In genomic region chr10:80324086-80324485, GRCh38 we compare ENCODE assay signal across 14 cellular contexts. TPM values are rescaled to one million over a fixed set of nuclear protein-coding genes. Genes with fewer than 3 reads are reported as not detected.
DNase-seq lines count a peak whose midpoint lies in the region; ATAC-seq, FAIRE-seq and TF ChIP-seq lines count a peak whose summit lies in the region.
"Had no signal": no experiment of that assay in that cellular context is flagged by ENCODE, and none has a peak within 500 bp of the region (broad histone marks: within the 10 kb centered on the region; RNA-seq: fewer than 3 reads in every experiment).

No MANE protein-coding gene starts in this region.

- BruUV-seq in IMR-90 (replicated peaks; lab: Mats Ljungman, UMichigan) = no TSS peak

- H4K8ac ChIP-seq in IMR-90 (ENCODE audit: low read depth in 2 of 2, low read length in 2 of 2) = no peak overlapping the region

- H3K23ac ChIP-seq in IMR-90 (ENCODE audit: low read depth, low read length) = no peak overlapping the region

- no peaks in the 10 kb centered on the region for H3K27me3 Mint-ChIP-seq in astrocyte (ENCODE audit: low read depth, unreplicated experiment)

- H3K79me2 ChIP-seq in astrocyte (ENCODE audit: insufficient read depth, low read length) = no peaks in the 10 kb centered on the region

- H3K9me3 ChIP-seq in IMR-90 (ENCODE audit: control insufficient read depth, insufficient read depth, low read length) = no peaks in the 10 kb centered on the region
- no peaks in the 10 kb centered on the region for H3K9me3 ChIP-seq in astrocyte (ENCODE audit: insufficient read depth, low read depth, low read length)
- no peaks in the 10 kb centered on the region for H3K9me3 ChIP-seq in tibial nerve

- no peak for ATAC-seq in IMR-90 (ENCODE audit: low read depth)
- no peak for ATAC-seq in GM21723 (IDR thresholded peaks at IDR 0.05; ENCODE audit: unreplicated experiment)
- ATAC-seq: activated T-helper 17 cell treated with anti-CD3 and anti-CD28 coated beads, Interleukin-2, amount 50 U/mL, for 72 hours; Right ventricle myocardium inferior had no signal

- no peaks in the 10 kb centered on the region for H3K4me1 ChIP-seq in IMR-90 (ENCODE audit: control insufficient read depth, insufficient read depth, low read length)
- H3K4me1 ChIP-seq in astrocyte (ENCODE audit: insufficient read depth, low read length) = no peaks in the 10 kb centered on the region
- H3K4me1 ChIP-seq in tibial nerve = no peaks in the 10 kb centered on the region

- peak overlapping the region; percentile 89 for H3K27ac Mint-ChIP-seq in astrocyte (ENCODE audit: unreplicated experiment)
- H3K27ac Mint-ChIP-seq: activated T-helper 17 cell treated with anti-CD3 and anti-CD28 coated beads, Interleukin-2, amount 50 U/mL, for 72 hours; neural progenitor cell had no signal

- no peak overlapping the region for H3K56ac ChIP-seq in IMR-90 (ENCODE audit: extremely low read depth, insufficient read depth, low read length)

- no peak overlapping the region for H3K4me3 Mint-ChIP-seq in astrocyte (ENCODE audit: unreplicated experiment)
- H3K4me3 Mint-ChIP-seq: activated T-helper 17 cell treated with anti-CD3 and anti-CD28 coated beads, Interleukin-2, amount 50 U/mL, for 72 hours; neural progenitor cell had no signal

- intact Hi-C loops in IMR-90 (cut with micrococcal nuclease) = no loop called here

- H3K27me3 ChIP-seq in IMR-90 (ENCODE audit: control insufficient read depth, insufficient read depth, low read length) (no peaks in the 10 kb centered on the region), astrocyte (ENCODE audit: insufficient read depth, low read length) (no peaks in the 10 kb centered on the region), tibial nerve (no peaks in the 10 kb centered on the region)
- H3K27me3 ChIP-seq: cardiac muscle cell, neural progenitor cell had no signal

- no peak overlapping the region for H4K5ac ChIP-seq in IMR-90 (ENCODE audit: low read depth, low read length)

- no peak overlapping the region for H2BK5ac ChIP-seq in IMR-90 (ENCODE audit: low read depth, low read length, poor library complexity, severe bottlenecking)

- H4K20me1 ChIP-seq in IMR-90 (ENCODE audit: insufficient read depth, low read length) (no peaks in the 10 kb centered on the region), astrocyte (ENCODE audit: insufficient read depth, low read length) (no peaks in the 10 kb centered on the region)

- POLR2A ChIA-PET in IMR-90 (lab: Charles Lee; ENCODE audit: unreplicated experiment) = no interaction called here

- H3K4me1 Mint-ChIP-seq in astrocyte (ENCODE audit: low read depth, unreplicated experiment) = peaks cover 22% of the 10 kb centered on the region
- H3K4me1 Mint-ChIP-seq: activated T-helper 17 cell treated with anti-CD3 and anti-CD28 coated beads, Interleukin-2, amount 50 U/mL, for 72 hours had no signal

- H3K36me3 ChIP-seq in IMR-90 (ENCODE audit: control insufficient read depth, insufficient read depth, low read length) (no peaks in the 10 kb centered on the region), astrocyte (ENCODE audit: insufficient read depth, low read length) (no peaks in the 10 kb centered on the region), tibial nerve (no peaks in the 10 kb centered on the region)
- H3K36me3 ChIP-seq: cardiac muscle cell, neural progenitor cell had no signal

- no CpG with 5 or more reads among the region's 1 CpG for WGBS in IMR-90 (ENCODE audit: extremely low coverage in 2 of 2, insufficient read length in 1 of 2), 2 experiments
- WGBS in tibial nerve, 2 donors = 35 to 50% methylated on average over 1 of the region's 1 CpG

- H3K9ac ChIP-seq in IMR-90 (ENCODE audit: low read depth, low read length) (no peak overlapping the region), astrocyte (ENCODE audit: low read length) (no peak overlapping the region)
- H3K9ac ChIP-seq: neural progenitor cell had no signal

- H3K4me2 ChIP-seq in IMR-90 (ENCODE audit: low read depth, low read length) (no peak overlapping the region), astrocyte (ENCODE audit: low read length) (no peak overlapping the region)

- H2AK9ac ChIP-seq in IMR-90 (replicated peaks; ENCODE audit: low read depth, low read length, poor library complexity) = no peak overlapping the region

- in situ Hi-C loops in IMR-90 (cut with MboI; ENCODE audit: low sequenced_read_pairs) = no loop called here

- no peaks in the 10 kb centered on the region for H3K79me1 ChIP-seq in IMR-90 (ENCODE audit: low read depth in 1 of 2, low read length in 2 of 2)

- no peak overlapping the region for H2BK15ac ChIP-seq in IMR-90 (ENCODE audit: low read depth, low read length)

- H3K36me3 Mint-ChIP-seq in astrocyte (ENCODE audit: low read depth, unreplicated experiment) = no peaks in the 10 kb centered on the region
- H3K36me3 Mint-ChIP-seq: neural progenitor cell had no signal

- H3K18ac ChIP-seq in IMR-90 (ENCODE audit: low read depth, low read length) = no peak overlapping the region

- H2AFZ ChIP-seq in IMR-90 (replicated peaks; ENCODE audit: low read length, poor library complexity) = no peak overlapping the region
- no peak overlapping the region for H2AFZ ChIP-seq in astrocyte (ENCODE audit: low read depth, low read length)
- H2AFZ ChIP-seq: neural progenitor cell had no signal

- no peak overlapping the region for H2AK5ac ChIP-seq in IMR-90 (ENCODE audit: low read depth, low read length)

- dilution Hi-C loops in IMR-90 (cut with HindIII; ENCODE audit: low sequenced_read_pairs, unreplicated experiment) = no loop called here

- CTCF ChIA-PET in IMR-90 (lab: Yijun Ruan, JAX) = no interaction called here

- no peak for TF ChIP-seq EP300 in tibial nerve (IDR thresholded peaks at IDR 0.05)

- H3K9me1 ChIP-seq in IMR-90 (ENCODE audit: insufficient read depth, low read length) = no peaks in the 10 kb centered on the region

- FAIRE-seq in astrocyte (lab: Jason Lieb, UNC) = no peak

- no peak for TF ChIP-seq RAD21 in IMR-90 (IDR thresholded peaks at IDR 0.05; ENCODE audit: low read length)

- TF ChIP-seq CTCF in IMR-90 (conservative IDR thresholded peaks at IDR 0.05; ENCODE audit: low read depth, low read length) = no peak
- TF ChIP-seq CTCF in astrocyte (IDR thresholded peaks at IDR 0.05; ENCODE audit: insufficient read depth, low read depth, low read length) = no peak
- TF ChIP-seq CTCF in tibial nerve (IDR thresholded peaks at IDR 0.05) = no peak

- no peak overlapping the region for H2BK120ac ChIP-seq in IMR-90 (ENCODE audit: low read depth, low read length)

- peaks cover 3% of the 10 kb centered on the region for H3K9me3 Mint-ChIP-seq in astrocyte (ENCODE audit: unreplicated experiment)
- H3K9me3 Mint-ChIP-seq: activated T-helper 17 cell treated with anti-CD3 and anti-CD28 coated beads, Interleukin-2, amount 50 U/mL, for 72 hours had no signal

- no peak overlapping the region for H4K91ac ChIP-seq in IMR-90 (ENCODE audit: insufficient read depth, low read depth, low read length)

- no peak overlapping the region for H3K14ac ChIP-seq in IMR-90 (replicated peaks; ENCODE audit: low read depth, low read length)

- TF ChIP-seq POLR2A in IMR-90 (IDR thresholded peaks at IDR 0.05; ENCODE audit: low read depth, low read length) (no peak), tibial nerve (IDR thresholded peaks at IDR 0.05) (no peak)

- H2BK20ac ChIP-seq in IMR-90 (ENCODE audit: low read depth, low read length) = no peak overlapping the region

- no peak overlapping the region for H3K4ac ChIP-seq in IMR-90 (ENCODE audit: low read depth, low read length)

- H3K4me3 ChIP-seq in IMR-90 (ENCODE audit: insufficient read depth, low read depth, low read length) = no peak overlapping the region
- H3K4me3 ChIP-seq in astrocyte (ENCODE audit: insufficient read depth, low read depth, low read length) = no peak overlapping the region
- H3K4me3 ChIP-seq in tibial nerve = no peak overlapping the region
- H3K4me3 ChIP-seq: cardiac muscle cell, neural progenitor cell had no signal

- no peak overlapping the region for H3K27ac ChIP-seq in IMR-90 (ENCODE audit: insufficient read depth, low read length)
- no peak overlapping the region for H3K27ac ChIP-seq in astrocyte (ENCODE audit: low read depth, low read length)
- H3K27ac ChIP-seq in tibial nerve = no peak overlapping the region
- H3K27ac ChIP-seq: cardiac muscle cell, neural progenitor cell had no signal

- DNase-seq in Daoy (ENCODE audit: low read depth) = peak; percentile 60
- DNase-seq in IMR-90 = peak; percentile 16
- DNase-seq in astrocyte (ENCODE audit: low read depth) = peak; percentile 12
- peak; percentile 53 for DNase-seq in kidney tubule cell (ENCODE audit: low spot score)
- DNase-seq in DMS114 treated with DMSO at 0.1 percent for 48 hours (lab: John Stamatoyannopoulos, UW; ENCODE audit: unreplicated experiment) = no peak
- no peak for DNase-seq in NCI-H774 (lab: John Stamatoyannopoulos, UW)
- no peak for DNase-seq in tibial nerve (ENCODE audit: low spot score in 2 of 2)
- DNase-seq: activated CD4-positive, CD25-positive, alpha-beta regulatory T cell had no signal

TF ChIP-seq in IMR-90, 13 proteins besides CTCF, POLR2A, EP300 and RAD21 (continues in another document):
- TF ChIP-seq MAZ (IDR thresholded peaks at IDR 0.05; ENCODE audit: borderline replicate concordance, low read depth, low read length) (no peak), CHD1 (IDR thresholded peaks at IDR 0.05; ENCODE audit: low read depth, low read length) (no peak), CEBPB (IDR thresholded peaks at IDR 0.05; ENCODE audit: low read depth, low read length) (no peak)

RNA-seq across cellular contexts. Expression of gene DYDC1, which starts 32.5 kb away (rescaled TPM):
- not detected in 2 replicates for total RNA-seq in Daoy (2014; rRNA removed; shearing (Covaris generic))
- total RNA-seq in IMR-90 (2012; rRNA removed) (not detected in 2 replicates), astrocyte (not detected in 2 replicates), tibial nerve (not detected)
- polyA plus RNA-seq in IMR-90 (2012; rRNA removed) = not detected in 2 replicates
- polyA plus RNA-seq in IMR-90 (2012; cell fraction: cytosol; rRNA removed) = not detected in 2 replicates
- not detected in 2 replicates for polyA plus RNA-seq in IMR-90 (2012; cell fraction: nucleus; rRNA removed; ENCODE audit: low replicate concordance)
- total RNA-seq: activated T-helper 17 cell treated with anti-CD3 and anti-CD28 coated beads, Interleukin-2, amount 50 U/mL, for 72 hours; cardiac muscle cell; fibroblast of villous mesenchyme; Right ventricle myocardium inferior had no signal
- polyA plus RNA-seq: cardiac muscle cell had no signal

RNA-seq across cellular contexts. Expression of gene DYDC2, which starts 32.5 kb away (rescaled TPM):
- total RNA-seq in Daoy (2014; rRNA removed; shearing (Covaris generic)) = not detected in 2 replicates
- total RNA-seq in IMR-90 (2012; rRNA removed) = not detected in 2 replicates
- not detected in 2 replicates for polyA plus RNA-seq in IMR-90 (2012; rRNA removed)
- polyA plus RNA-seq in IMR-90 (2012; cell fraction: cytosol; rRNA removed) = not detected in 2 replicates
- polyA plus RNA-seq in IMR-90 (2012; cell fraction: nucleus; rRNA removed; ENCODE audit: low replicate concordance) = not detected in 2 replicates
- total RNA-seq in astrocyte = not detected in 2 replicates
- not detected for total RNA-seq in tibial nerve
- total RNA-seq: activated T-helper 17 cell treated with anti-CD3 and anti-CD28 coated beads, Interleukin-2, amount 50 U/mL, for 72 hours; cardiac muscle cell; fibroblast of villous mesenchyme; Right ventricle myocardium inferior had no signal

RNA-seq across cellular contexts. Expression of gene MAT1A, which starts 34.6 kb away (rescaled TPM):
- 0.29 TPM in 1 of 2 replicates, not detected in the other for total RNA-seq in Daoy (2014; rRNA removed; shearing (Covaris generic))
- total RNA-seq in IMR-90 (2012; rRNA removed) (not detected in 2 replicates), astrocyte (0.11 and 0.12 TPM in 2 replicates), tibial nerve (not detected)
- polyA plus RNA-seq in IMR-90 (2012; rRNA removed) = not detected in 2 replicates
- polyA plus RNA-seq in IMR-90 (2012; cell fraction: cytosol; rRNA removed) = 0.02 TPM in 1 of 2 replicates, not detected in the other
- not detected in 2 replicates for polyA plus RNA-seq in IMR-90 (2012; cell fraction: nucleus; rRNA removed; ENCODE audit: low replicate concordance)
- total RNA-seq: activated T-helper 17 cell treated with anti-CD3 and anti-CD28 coated beads, Interleukin-2, amount 50 U/mL, for 72 hours; fibroblast of villous mesenchyme had no signal

Comparison
In these comparisons a context has a peak if more than half of its experiments do, and no peak if none do; other contexts are left out.
1. DNase-seq: peak in Daoy (single experiment), IMR-90 (single experiment), astrocyte (single experiment) and kidney tubule cell (single experiment); none in DMS114 treated with DMSO at 0.1 percent for 48 hours (single experiment), NCI-H774 (single experiment) and tibial nerve (0 of 2).